ENCODE assay signal across 2 cellular contexts in the genomic region with DNA sequence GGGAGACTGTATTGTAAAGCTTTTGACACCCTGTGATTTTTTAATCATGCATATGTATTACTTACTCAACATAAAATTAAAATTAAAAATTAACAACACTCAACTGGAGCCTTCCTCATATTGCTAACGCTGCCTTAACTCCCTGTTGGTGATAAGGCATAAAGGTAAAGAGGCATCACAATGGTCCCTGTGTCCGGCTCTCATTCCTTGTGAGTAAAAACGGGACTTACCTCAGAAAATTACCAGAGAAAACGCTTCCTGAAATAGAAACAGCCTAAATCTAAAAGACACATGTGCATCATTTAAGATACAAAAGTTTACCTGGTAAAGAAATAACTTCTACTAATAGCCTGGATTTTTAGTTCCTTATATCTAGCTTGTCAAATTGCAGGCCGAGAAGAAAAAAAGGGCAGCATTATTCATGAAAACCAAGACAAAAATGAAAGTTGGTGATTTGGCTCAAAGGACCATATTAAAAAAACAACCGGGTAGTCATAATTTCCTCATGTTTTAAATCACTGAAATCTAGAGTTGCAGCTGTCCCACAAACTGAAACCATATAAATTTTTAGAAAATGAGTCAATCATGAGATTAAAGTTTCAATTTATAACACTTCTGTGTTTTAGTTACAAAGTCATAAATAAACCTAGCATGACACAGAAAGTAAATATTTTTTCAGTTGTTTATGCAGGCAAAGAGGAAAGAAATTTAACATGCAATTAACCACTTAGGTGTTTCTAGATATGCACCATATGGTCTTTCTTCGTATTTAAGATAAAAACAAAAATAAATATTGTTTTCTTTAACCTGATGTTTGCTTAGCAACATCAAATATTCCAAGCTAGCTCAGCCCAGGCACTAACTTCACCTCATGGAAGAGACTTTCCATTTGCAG.
TF ChIP-seq lines count a peak whose summit lies in the region.

No MANE protein-coding gene starts in this region.

TF ChIP-seq in HCT116, 20 proteins besides CTCF, POLR2A, EP300 and RAD21 (continued from another document):
- TF ChIP-seq, protein P1, sequence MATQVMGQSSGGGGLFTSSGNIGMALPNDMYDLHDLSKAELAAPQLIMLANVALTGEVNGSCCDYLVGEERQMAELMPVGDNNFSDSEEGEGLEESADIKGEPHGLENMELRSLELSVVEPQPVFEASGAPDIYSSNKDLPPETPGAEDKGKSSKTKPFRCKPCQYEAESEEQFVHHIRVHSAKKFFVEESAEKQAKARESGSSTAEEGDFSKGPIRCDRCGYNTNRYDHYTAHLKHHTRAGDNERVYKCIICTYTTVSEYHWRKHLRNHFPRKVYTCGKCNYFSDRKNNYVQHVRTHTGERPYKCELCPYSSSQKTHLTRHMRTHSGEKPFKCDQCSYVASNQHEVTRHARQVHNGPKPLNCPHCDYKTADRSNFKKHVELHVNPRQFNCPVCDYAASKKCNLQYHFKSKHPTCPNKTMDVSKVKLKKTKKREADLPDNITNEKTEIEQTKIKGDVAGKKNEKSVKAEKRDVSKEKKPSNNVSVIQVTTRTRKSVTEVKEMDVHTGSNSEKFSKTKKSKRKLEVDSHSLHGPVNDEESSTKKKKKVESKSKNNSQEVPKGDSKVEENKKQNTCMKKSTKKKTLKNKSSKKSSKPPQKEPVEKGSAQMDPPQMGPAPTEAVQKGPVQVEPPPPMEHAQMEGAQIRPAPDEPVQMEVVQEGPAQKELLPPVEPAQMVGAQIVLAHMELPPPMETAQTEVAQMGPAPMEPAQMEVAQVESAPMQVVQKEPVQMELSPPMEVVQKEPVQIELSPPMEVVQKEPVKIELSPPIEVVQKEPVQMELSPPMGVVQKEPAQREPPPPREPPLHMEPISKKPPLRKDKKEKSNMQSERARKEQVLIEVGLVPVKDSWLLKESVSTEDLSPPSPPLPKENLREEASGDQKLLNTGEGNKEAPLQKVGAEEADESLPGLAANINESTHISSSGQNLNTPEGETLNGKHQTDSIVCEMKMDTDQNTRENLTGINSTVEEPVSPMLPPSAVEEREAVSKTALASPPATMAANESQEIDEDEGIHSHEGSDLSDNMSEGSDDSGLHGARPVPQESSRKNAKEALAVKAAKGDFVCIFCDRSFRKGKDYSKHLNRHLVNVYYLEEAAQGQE (IDR thresholded peaks at IDR 0.05; ENCODE audit: low read depth), result no peak
- no peak for TF ChIP-seq CBX3 (IDR thresholded peaks at IDR 0.05; ENCODE audit: low read depth)
- TF ChIP-seq TCF7L2 (IDR thresholded peaks at IDR 0.05; ENCODE audit: borderline replicate concordance, extremely low read depth, insufficient read depth, insufficient read length), result no peak
- TF ChIP-seq EZH2 (IDR thresholded peaks at IDR 0.05), result no peak
- no peak for TF ChIP-seq SRF (IDR thresholded peaks at IDR 0.05; ENCODE audit: low read depth)
- TF ChIP-seq, protein P2, sequence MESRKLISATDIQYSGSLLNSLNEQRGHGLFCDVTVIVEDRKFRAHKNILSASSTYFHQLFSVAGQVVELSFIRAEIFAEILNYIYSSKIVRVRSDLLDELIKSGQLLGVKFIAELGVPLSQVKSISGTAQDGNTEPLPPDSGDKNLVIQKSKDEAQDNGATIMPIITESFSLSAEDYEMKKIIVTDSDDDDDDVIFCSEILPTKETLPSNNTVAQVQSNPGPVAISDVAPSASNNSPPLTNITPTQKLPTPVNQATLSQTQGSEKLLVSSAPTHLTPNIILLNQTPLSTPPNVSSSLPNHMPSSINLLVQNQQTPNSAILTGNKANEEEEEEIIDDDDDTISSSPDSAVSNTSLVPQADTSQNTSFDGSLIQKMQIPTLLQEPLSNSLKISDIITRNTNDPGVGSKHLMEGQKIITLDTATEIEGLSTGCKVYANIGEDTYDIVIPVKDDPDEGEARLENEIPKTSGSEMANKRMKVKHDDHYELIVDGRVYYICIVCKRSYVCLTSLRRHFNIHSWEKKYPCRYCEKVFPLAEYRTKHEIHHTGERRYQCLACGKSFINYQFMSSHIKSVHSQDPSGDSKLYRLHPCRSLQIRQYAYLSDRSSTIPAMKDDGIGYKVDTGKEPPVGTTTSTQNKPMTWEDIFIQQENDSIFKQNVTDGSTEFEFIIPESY (IDR thresholded peaks at IDR 0.05; ENCODE audit: extremely low read depth, insufficient replicate concordance, low read length), result no peak
- TF ChIP-seq POLR2AphosphoS5 (IDR thresholded peaks at IDR 0.05; ENCODE audit: low read depth, low read length), result no peak
- TF ChIP-seq SP1 (IDR thresholded peaks at IDR 0.05; ENCODE audit: low read depth), result no peak
- TF ChIP-seq ELF1 (IDR thresholded peaks at IDR 0.05; ENCODE audit: borderline replicate concordance, low read depth), result no peak
- no peak for TF ChIP-seq CEBPB (IDR thresholded peaks at IDR 0.05; ENCODE audit: low read depth)
- no peak for TF ChIP-seq EGR1 (IDR thresholded peaks at IDR 0.05; ENCODE audit: low read depth)
- TF ChIP-seq, protein P3, sequence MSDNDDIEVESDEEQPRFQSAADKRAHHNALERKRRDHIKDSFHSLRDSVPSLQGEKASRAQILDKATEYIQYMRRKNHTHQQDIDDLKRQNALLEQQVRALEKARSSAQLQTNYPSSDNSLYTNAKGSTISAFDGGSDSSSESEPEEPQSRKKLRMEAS (IDR thresholded peaks at IDR 0.05), result no peak

TF ChIP-seq in WTC11, 78 proteins besides CTCF, POLR2A, EP300 and RAD21 (continued from another document):
- TF ChIP-seq, protein P4, sequence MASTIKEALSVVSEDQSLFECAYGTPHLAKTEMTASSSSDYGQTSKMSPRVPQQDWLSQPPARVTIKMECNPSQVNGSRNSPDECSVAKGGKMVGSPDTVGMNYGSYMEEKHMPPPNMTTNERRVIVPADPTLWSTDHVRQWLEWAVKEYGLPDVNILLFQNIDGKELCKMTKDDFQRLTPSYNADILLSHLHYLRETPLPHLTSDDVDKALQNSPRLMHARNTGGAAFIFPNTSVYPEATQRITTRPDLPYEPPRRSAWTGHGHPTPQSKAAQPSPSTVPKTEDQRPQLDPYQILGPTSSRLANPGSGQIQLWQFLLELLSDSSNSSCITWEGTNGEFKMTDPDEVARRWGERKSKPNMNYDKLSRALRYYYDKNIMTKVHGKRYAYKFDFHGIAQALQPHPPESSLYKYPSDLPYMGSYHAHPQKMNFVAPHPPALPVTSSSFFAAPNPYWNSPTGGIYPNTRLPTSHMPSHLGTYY (CRISPR knock-in tag; IDR thresholded peaks at IDR 0.05), result no peak
- TF ChIP-seq, protein P5, sequence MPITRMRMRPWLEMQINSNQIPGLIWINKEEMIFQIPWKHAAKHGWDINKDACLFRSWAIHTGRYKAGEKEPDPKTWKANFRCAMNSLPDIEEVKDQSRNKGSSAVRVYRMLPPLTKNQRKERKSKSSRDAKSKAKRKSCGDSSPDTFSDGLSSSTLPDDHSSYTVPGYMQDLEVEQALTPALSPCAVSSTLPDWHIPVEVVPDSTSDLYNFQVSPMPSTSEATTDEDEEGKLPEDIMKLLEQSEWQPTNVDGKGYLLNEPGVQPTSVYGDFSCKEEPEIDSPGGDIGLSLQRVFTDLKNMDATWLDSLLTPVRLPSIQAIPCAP (CRISPR knock-in tag; IDR thresholded peaks at IDR 0.05), result no peak
